Comparison of ENCODE assay signal across 1 cellular context in the genomic region with DNA sequence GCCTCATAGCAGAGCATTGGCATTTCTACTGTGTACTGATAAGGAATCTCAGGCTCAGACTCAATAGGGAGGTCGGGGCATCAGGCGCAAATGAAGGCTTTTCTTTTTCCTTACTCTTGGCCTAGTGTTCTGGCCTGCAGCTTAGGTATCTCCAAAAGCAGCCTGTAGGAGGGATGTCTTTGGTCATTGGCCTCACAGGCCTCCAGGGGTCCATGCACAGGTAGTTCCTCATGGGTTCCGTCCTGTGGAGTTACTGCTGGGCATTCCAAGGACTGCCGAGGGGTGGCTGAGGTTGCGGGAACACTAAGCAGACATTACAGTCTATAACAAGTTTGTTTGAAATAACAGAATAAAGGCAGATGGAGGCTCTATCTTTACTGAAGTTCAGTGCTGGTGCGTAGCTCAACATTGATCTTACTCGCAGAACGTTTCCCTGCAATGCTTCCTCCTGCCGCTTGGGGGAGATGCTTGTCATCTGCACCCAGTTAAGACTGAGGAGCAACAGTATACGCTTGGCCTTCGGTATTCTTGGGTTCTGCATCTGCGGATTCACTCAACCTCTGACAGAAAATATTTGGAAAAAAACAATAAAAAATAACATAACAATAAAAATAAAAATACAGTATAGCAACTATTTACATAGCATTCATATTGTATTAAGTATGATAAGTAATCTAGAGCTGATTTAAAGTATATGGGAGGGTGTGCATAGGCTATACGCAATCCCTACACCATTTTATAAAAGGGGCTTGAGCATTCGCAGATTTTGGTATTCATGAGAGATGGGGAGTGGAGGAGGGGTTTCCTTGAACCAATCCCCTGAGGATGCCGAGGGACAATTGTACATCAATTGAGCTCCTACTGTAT.
TF ChIP-seq lines count a peak whose summit lies in the region.

No MANE protein-coding gene starts in this region.

TF ChIP-seq in IMR-90, 13 proteins besides CTCF, POLR2A, EP300 and RAD21 (continued from another document):
- TF ChIP-seq RFX5 (IDR thresholded peaks at IDR 0.05; ENCODE audit: low read depth, low read length) (no peak), CHD1 (IDR thresholded peaks at IDR 0.05; ENCODE audit: low read depth, low read length) (no peak), BHLHE40 (IDR thresholded peaks at IDR 0.05; ENCODE audit: low read depth, low read length) (no peak), SMC3 (IDR thresholded peaks at IDR 0.05; ENCODE audit: low read depth, low read length) (no peak), MAZ (IDR thresholded peaks at IDR 0.05; ENCODE audit: borderline replicate concordance, low read depth, low read length) (no peak), NFE2L2 (IDR thresholded peaks at IDR 0.05; ENCODE audit: low read depth, low read length) (no peak), CEBPB (IDR thresholded peaks at IDR 0.05; ENCODE audit: low read depth, low read length) (no peak), ELK1 (IDR thresholded peaks at IDR 0.05; ENCODE audit: borderline replicate concordance, low read depth, low read length) (no peak)
- TF ChIP-seq, protein P1, sequence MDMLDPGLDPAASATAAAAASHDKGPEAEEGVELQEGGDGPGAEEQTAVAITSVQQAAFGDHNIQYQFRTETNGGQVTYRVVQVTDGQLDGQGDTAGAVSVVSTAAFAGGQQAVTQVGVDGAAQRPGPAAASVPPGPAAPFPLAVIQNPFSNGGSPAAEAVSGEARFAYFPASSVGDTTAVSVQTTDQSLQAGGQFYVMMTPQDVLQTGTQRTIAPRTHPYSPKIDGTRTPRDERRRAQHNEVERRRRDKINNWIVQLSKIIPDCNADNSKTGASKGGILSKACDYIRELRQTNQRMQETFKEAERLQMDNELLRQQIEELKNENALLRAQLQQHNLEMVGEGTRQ (IDR thresholded peaks at IDR 0.05; ENCODE audit: low read depth, low read length): no peak
